ENCODE assay signal across 1 cellular context in the genomic region with DNA sequence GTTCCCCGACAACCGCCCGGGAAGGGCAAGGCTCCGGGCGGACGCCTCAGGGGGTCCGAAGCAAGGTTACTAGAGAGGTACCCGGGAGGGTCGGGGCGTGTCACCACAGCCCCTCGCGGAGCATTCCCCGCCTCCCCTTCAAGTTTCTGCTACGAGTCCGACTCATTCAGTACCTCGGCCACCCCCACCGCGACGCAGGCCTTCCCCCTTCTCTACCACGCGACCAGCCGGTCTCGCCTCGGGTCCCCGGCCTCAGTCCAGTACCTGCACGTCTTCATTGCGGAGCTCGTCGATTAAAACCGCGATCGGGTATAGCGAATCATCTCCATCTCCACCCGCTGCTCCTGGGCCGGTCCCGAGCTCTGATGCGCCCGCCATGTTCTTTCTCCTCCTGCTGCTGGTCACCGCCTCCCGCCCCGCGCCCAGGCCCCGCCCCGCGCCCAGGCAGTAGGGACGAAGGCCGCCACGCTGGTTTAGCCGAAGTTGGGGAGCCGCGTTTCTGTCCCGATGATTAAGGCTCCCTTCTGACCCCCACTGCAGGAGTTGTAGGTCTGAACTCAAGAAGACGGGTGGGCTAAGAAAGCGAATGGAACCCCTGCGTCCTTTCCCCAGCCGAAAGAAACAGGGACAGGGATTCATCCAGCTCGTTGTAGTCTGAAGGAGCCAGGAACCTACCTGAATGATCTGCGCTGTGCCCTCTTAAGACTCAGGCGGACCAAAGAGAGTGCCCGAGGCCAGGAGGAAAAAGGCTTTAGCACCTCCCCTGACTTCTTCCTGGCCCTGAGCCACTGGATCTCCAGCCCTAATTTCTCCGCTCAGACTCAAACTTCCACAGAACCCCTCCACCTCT.
TF ChIP-seq lines count a peak whose summit lies in the region.

TSS of gene PPP2R1B (minus strand) at position 406 of the 850 bp plus-strand sequence. CDS start at position 378, 28 bp downstream.

TF ChIP-seq in K562, 482 proteins besides CTCF, POLR2A, EP300 and RAD21 (continued from another document):
- TF ChIP-seq, protein P1, sequence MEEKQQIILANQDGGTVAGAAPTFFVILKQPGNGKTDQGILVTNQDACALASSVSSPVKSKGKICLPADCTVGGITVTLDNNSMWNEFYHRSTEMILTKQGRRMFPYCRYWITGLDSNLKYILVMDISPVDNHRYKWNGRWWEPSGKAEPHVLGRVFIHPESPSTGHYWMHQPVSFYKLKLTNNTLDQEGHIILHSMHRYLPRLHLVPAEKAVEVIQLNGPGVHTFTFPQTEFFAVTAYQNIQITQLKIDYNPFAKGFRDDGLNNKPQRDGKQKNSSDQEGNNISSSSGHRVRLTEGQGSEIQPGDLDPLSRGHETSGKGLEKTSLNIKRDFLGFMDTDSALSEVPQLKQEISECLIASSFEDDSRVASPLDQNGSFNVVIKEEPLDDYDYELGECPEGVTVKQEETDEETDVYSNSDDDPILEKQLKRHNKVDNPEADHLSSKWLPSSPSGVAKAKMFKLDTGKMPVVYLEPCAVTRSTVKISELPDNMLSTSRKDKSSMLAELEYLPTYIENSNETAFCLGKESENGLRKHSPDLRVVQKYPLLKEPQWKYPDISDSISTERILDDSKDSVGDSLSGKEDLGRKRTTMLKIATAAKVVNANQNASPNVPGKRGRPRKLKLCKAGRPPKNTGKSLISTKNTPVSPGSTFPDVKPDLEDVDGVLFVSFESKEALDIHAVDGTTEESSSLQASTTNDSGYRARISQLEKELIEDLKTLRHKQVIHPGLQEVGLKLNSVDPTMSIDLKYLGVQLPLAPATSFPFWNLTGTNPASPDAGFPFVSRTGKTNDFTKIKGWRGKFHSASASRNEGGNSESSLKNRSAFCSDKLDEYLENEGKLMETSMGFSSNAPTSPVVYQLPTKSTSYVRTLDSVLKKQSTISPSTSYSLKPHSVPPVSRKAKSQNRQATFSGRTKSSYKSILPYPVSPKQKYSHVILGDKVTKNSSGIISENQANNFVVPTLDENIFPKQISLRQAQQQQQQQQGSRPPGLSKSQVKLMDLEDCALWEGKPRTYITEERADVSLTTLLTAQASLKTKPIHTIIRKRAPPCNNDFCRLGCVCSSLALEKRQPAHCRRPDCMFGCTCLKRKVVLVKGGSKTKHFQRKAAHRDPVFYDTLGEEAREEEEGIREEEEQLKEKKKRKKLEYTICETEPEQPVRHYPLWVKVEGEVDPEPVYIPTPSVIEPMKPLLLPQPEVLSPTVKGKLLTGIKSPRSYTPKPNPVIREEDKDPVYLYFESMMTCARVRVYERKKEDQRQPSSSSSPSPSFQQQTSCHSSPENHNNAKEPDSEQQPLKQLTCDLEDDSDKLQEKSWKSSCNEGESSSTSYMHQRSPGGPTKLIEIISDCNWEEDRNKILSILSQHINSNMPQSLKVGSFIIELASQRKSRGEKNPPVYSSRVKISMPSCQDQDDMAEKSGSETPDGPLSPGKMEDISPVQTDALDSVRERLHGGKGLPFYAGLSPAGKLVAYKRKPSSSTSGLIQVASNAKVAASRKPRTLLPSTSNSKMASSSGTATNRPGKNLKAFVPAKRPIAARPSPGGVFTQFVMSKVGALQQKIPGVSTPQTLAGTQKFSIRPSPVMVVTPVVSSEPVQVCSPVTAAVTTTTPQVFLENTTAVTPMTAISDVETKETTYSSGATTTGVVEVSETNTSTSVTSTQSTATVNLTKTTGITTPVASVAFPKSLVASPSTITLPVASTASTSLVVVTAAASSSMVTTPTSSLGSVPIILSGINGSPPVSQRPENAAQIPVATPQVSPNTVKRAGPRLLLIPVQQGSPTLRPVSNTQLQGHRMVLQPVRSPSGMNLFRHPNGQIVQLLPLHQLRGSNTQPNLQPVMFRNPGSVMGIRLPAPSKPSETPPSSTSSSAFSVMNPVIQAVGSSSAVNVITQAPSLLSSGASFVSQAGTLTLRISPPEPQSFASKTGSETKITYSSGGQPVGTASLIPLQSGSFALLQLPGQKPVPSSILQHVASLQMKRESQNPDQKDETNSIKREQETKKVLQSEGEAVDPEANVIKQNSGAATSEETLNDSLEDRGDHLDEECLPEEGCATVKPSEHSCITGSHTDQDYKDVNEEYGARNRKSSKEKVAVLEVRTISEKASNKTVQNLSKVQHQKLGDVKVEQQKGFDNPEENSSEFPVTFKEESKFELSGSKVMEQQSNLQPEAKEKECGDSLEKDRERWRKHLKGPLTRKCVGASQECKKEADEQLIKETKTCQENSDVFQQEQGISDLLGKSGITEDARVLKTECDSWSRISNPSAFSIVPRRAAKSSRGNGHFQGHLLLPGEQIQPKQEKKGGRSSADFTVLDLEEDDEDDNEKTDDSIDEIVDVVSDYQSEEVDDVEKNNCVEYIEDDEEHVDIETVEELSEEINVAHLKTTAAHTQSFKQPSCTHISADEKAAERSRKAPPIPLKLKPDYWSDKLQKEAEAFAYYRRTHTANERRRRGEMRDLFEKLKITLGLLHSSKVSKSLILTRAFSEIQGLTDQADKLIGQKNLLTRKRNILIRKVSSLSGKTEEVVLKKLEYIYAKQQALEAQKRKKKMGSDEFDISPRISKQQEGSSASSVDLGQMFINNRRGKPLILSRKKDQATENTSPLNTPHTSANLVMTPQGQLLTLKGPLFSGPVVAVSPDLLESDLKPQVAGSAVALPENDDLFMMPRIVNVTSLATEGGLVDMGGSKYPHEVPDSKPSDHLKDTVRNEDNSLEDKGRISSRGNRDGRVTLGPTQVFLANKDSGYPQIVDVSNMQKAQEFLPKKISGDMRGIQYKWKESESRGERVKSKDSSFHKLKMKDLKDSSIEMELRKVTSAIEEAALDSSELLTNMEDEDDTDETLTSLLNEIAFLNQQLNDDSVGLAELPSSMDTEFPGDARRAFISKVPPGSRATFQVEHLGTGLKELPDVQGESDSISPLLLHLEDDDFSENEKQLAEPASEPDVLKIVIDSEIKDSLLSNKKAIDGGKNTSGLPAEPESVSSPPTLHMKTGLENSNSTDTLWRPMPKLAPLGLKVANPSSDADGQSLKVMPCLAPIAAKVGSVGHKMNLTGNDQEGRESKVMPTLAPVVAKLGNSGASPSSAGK (IDR thresholded peaks at IDR 0.05) = peak; percentile 63
- TF ChIP-seq SUPT5H (IDR thresholded peaks at IDR 0.05) (peak; percentile 88), DMBX1 (CRISPR knock-in tag; IDR thresholded peaks at IDR 0.05; ENCODE audit: borderline replicate concordance) (no peak), ARNT (IDR thresholded peaks at IDR 0.05) (peak in 1 of 2 experiments; percentile 38; a peak in 1 of 4 replicates), TBP (optimal IDR thresholded peaks at IDR 0.05; ENCODE audit: low read depth, low read length) (peak; percentile 85), MEF2D (tag; conservative IDR thresholded peaks at IDR 0.05; ENCODE audit: low read depth) (no peak), RNF219 (CRISPR knock-in tag; IDR thresholded peaks at IDR 0.05) (no peak), HNRNPK (IDR thresholded peaks at IDR 0.05; ENCODE audit: low read depth, low read length, poor library complexity, severe bottlenecking) (no peak), TAF7 (tag; IDR thresholded peaks at IDR 0.05) (no peak), BDP1 (IDR thresholded peaks at IDR 0.05; ENCODE audit: insufficient read depth, insufficient read length) (no peak), NR1H2 (CRISPR knock-in tag; IDR thresholded peaks at IDR 0.05) (no peak), NKRF (IDR thresholded peaks at IDR 0.05; ENCODE audit: borderline replicate concordance) (peak; percentile 73; the same call in 1 of the 2 replicates), HOMEZ (CRISPR knock-in tag; IDR thresholded peaks at IDR 0.05) (no peak), FOSL1 (tag; conservative IDR thresholded peaks at IDR 0.05) (0 out of 2 replicates have a peak, but pooled peaks have one; percentile 18), ZBTB34 (CRISPR knock-in tag; IDR thresholded peaks at IDR 0.05) (no peak), PKNOX1 (IDR thresholded peaks at IDR 0.05) (no peak), ETV5 (CRISPR knock-in tag; IDR thresholded peaks at IDR 0.05; ENCODE audit: low read depth) (peak; percentile 46; the same call in 1 of the 2 replicates), KDM5B (IDR thresholded peaks at IDR 0.05; ENCODE audit: insufficient replicate concordance, low read depth, low read length) (peak; percentile 88)
